25 cellular contexts compared by ENCODE assay signal in the genomic region with DNA sequence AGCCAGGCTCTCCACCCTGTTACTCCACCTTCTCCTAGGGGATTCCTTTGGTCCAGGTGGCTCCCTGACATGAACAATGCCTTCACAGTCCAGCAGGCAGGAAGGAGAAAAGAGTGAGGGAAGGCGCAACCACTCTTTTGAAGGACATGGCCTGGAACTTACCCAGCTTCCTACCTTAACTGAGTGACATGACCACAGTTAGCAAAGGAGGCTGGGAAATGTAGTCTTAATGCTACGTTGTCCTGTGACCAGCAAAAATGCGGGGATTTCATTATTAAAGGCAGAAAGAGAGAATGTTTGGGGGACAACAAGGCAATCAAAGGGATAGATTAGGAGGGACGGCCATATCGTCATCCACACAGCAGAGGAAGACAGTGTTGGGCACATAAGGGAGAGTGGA.
"Had no signal": no experiment of that assay in that cellular context is flagged by ENCODE, and none has a peak within 500 bp of the region (broad histone marks: within the 10 kb centered on the region; RNA-seq: fewer than 3 reads in every experiment).

No MANE protein-coding gene starts in this region.

- H3K9me3 ChIP-seq: esophagus muscularis mucosa, gastroesophageal sphincter, heart left ventricle, left lung, lower lobe of right lung, mucosa of descending colon had no signal

- H3K4me3 ChIP-seq: coronary artery, dorsolateral prefrontal cortex, esophagus muscularis mucosa, gastroesophageal sphincter, heart left ventricle, hepatocyte, left lung, lower lobe of right lung, mucosa of descending colon had no signal

- H3K27ac ChIP-seq: coronary artery, dorsolateral prefrontal cortex, esophagus muscularis mucosa, foreskin keratinocyte, gastroesophageal sphincter, heart left ventricle, left lung, lower lobe of right lung had no signal

- DNase-seq: dermis blood vessel endothelial cell; dorsolateral prefrontal cortex; effector CD4-positive, alpha-beta T cell; effector memory CD4-positive, alpha-beta T cell; foreskin keratinocyte; heart left ventricle; hypothalamus; immature natural killer cell; kidney; kidney glomerular epithelial cell; left colon; left lung; left ventricle myocardium superior; lower lobe of right lung; mesenchymal stem cell; mucosa of descending colon; naive B cell; naive thymus-derived CD8-positive, alpha-beta T cell had no signal

- H3K4me1 ChIP-seq: foreskin keratinocyte had no signal

- H3K36me3 Mint-ChIP-seq: immature natural killer cell; mesothelial cell of epicardium; naive B cell; naive thymus-derived CD8-positive, alpha-beta T cell had no signal

- H3K9me3 Mint-ChIP-seq: immature natural killer cell; mesothelial cell of epicardium; naive B cell; naive thymus-derived CD8-positive, alpha-beta T cell had no signal

- H3K36me3 ChIP-seq: esophagus muscularis mucosa, gastroesophageal sphincter, heart left ventricle, left lung, lower lobe of right lung had no signal

- H3K27me3 ChIP-seq: dorsolateral prefrontal cortex, gastroesophageal sphincter, hepatocyte had no signal

- H3K4me2 ChIP-seq: hepatocyte had no signal

- FAIRE-seq: endothelial cell of umbilical vein, frontal cortex, kidney had no signal

- H3K4me1 Mint-ChIP-seq: naive B cell had no signal

- H2AFZ ChIP-seq: hepatocyte had no signal

- H3K79me2 ChIP-seq: hepatocyte had no signal

- H3K27ac Mint-ChIP-seq: mesothelial cell of epicardium, naive B cell had no signal

- H3K4me3 Mint-ChIP-seq: immature natural killer cell; mesothelial cell of epicardium; naive B cell; naive thymus-derived CD8-positive, alpha-beta T cell had no signal

- ATAC-seq: foreskin keratinocyte; gastroesophageal sphincter; heart left ventricle; left colon; left lung; left ventricle myocardium superior; lower lobe of right lung; mucosa of descending colon; naive thymus-derived CD8-positive, alpha-beta T cell had no signal
